In the genomic region with DNA sequence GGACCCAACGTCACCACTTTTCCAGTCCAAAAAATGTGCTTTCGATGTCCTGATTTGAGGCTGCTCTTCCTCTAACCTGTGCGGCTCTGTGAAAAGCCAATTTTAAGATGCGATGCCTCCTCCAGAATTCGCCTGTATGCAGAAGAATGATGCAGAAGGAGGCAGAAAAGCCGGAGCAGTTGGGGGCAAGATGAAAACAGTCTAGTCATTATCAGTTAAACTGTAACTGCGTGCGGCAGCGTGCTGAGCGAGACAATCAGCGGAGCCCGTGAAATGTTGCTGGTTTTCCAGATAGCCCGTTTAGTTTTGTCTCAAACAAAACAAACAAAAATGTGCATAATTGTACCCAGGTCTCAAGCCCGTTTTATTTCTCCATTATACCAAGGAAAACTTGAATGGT, we compare ENCODE assay signal across 1 cellular context.
TF ChIP-seq lines count a peak whose summit lies in the region.

No MANE protein-coding gene starts in this region.

TF ChIP-seq in GM23338, 12 proteins besides CTCF, POLR2A, EP300 and RAD21 (continued from another document):
- TF ChIP-seq, protein P1, sequence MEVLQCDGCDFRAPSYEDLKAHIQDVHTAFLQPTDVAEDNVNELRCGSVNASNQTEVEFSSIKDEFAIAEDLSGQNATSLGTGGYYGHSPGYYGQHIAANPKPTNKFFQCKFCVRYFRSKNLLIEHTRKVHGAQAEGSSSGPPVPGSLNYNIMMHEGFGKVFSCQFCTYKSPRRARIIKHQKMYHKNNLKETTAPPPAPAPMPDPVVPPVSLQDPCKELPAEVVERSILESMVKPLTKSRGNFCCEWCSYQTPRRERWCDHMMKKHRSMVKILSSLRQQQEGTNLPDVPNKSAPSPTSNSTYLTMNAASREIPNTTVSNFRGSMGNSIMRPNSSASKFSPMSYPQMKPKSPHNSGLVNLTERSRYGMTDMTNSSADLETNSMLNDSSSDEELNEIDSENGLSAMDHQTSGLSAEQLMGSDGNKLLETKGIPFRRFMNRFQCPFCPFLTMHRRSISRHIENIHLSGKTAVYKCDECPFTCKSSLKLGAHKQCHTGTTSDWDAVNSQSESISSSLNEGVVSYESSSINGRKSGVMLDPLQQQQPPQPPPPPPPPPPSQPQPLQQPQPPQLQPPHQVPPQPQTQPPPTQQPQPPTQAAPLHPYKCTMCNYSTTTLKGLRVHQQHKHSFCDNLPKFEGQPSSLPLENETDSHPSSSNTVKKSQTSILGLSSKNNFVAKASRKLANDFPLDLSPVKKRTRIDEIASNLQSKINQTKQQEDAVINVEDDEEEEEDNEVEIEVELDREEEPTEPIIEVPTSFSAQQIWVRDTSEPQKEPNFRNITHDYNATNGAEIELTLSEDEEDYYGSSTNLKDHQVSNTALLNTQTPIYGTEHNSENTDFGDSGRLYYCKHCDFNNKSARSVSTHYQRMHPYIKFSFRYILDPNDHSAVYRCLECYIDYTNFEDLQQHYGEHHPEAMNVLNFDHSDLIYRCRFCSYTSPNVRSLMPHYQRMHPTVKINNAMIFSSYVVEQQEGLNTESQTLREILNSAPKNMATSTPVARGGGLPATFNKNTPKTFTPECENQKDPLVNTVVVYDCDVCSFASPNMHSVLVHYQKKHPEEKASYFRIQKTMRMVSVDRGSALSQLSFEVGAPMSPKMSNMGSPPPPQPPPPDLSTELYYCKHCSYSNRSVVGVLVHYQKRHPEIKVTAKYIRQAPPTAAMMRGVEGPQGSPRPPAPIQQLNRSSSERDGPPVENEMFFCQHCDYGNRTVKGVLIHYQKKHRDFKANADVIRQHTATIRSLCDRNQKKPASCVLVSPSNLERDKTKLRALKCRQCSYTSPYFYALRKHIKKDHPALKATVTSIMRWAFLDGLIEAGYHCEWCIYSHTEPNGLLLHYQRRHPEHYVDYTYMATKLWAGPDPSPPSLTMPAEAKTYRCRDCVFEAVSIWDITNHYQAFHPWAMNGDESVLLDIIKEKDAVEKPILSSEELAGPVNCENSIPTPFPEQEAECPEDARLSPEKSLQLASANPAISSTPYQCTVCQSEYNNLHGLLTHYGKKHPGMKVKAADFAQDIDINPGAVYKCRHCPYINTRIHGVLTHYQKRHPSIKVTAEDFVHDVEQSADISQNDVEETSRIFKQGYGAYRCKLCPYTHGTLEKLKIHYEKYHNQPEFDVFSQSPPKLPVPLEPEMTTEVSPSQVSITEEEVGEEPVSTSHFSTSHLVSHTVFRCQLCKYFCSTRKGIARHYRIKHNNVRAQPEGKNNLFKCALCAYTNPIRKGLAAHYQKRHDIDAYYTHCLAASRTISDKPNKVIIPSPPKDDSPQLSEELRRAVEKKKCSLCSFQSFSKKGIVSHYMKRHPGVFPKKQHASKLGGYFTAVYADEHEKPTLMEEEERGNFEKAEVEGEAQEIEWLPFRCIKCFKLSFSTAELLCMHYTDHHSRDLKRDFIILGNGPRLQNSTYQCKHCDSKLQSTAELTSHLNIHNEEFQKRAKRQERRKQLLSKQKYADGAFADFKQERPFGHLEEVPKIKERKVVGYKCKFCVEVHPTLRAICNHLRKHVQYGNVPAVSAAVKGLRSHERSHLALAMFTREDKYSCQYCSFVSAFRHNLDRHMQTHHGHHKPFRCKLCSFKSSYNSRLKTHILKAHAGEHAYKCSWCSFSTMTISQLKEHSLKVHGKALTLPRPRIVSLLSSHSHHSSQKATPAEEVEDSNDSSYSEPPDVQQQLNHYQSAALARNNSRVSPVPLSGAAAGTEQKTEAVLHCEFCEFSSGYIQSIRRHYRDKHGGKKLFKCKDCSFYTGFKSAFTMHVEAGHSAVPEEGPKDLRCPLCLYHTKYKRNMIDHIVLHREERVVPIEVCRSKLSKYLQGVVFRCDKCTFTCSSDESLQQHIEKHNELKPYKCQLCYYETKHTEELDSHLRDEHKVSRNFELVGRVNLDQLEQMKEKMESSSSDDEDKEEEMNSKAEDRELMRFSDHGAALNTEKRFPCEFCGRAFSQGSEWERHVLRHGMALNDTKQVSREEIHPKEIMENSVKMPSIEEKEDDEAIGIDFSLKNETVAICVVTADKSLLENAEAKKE (CRISPR knock-in tag; IDR thresholded peaks at IDR 0.05): no peak
- TF ChIP-seq POLR2AphosphoS5 (IDR thresholded peaks at IDR 0.05; ENCODE audit: low read depth): no peak
TF ChIP-seq in GM23338: peak in this region for 0.
